In genomic region chr2:13714466-13714865, GRCh38 we compare ENCODE assay signal across 37 cellular contexts.
"Had no signal": no experiment of that assay in that cellular context is flagged by ENCODE, and none has a peak within 500 bp of the region (broad histone marks: within the 10 kb centered on the region; RNA-seq: fewer than 3 reads in every experiment).

No MANE protein-coding gene starts in this region.

- H3K4me2 ChIP-seq: PC-9 had no signal

- H3K9me3 ChIP-seq: body of pancreas had no signal

- H2AFZ ChIP-seq: PC-9 had no signal

- H3K4me1 Mint-ChIP-seq: activated B cell treated with CpG ODN at 0.5 μM for 24 hours; activated naive CD8-positive, alpha-beta T cell treated with anti-CD3 and anti-CD28 coated beads for 36 hours; activated T-helper 17 cell treated with anti-CD3 and anti-CD28 coated beads, Interleukin-2, amount 50 U/mL, for 72 hours had no signal

- H3K27me3 Mint-ChIP-seq: activated B cell treated with CpG ODN at 0.5 μM for 24 hours; activated CD4-positive, alpha-beta memory T cell treated with anti-CD3 and anti-CD28 coated beads for 36 hours; activated naive CD8-positive, alpha-beta T cell treated with anti-CD3 and anti-CD28 coated beads for 36 hours; activated T-helper 17 cell treated with anti-CD3 and anti-CD28 coated beads, Interleukin-2, amount 50 U/mL, for 72 hours had no signal

- H3K27me3 ChIP-seq: body of pancreas had no signal

- H3K4me3 Mint-ChIP-seq: activated B cell treated with CpG ODN at 0.5 μM for 24 hours; activated CD4-positive, alpha-beta memory T cell treated with anti-CD3 and anti-CD28 coated beads for 36 hours; activated naive CD8-positive, alpha-beta T cell treated with anti-CD3 and anti-CD28 coated beads for 36 hours; activated T-cell treated with anti-CD3 and anti-CD28 coated beads, Interleukin-2, amount 50 U/mL, for 72 hours; activated T-helper 17 cell treated with anti-CD3 and anti-CD28 coated beads, Interleukin-2, amount 50 U/mL, for 72 hours had no signal

- FAIRE-seq: colon, RCC 7860 had no signal

- DNase-seq: activated B cell treated with CpG ODN at 0.5 μM for 24 hours; activated CD4-positive, alpha-beta memory T cell treated with anti-CD3 and anti-CD28 coated beads for 36 hours; activated CD4-positive, alpha-beta T cell treated with anti-CD3 and anti-CD28 coated beads for 4 hours; activated CD4-positive, alpha-beta T cell treated with anti-CD3 and anti-CD28 coated beads, Interleukin-2, amount 50 U/mL, for 1 hour; activated CD4-positive, CD25-positive, alpha-beta regulatory T cell treated with anti-CD3 and anti-CD28 coated beads, Interleukin-2, amount 50 U/mL, for 72 hours; activated CD8-positive, alpha-beta memory T cell treated with anti-CD3 and anti-CD28 coated beads, Interleukin-2, amount 50 U/mL, for 48 hours; activated effector memory CD4-positive, alpha-beta T cell treated with anti-CD3 and anti-CD28 coated beads, Interleukin-2, amount 50 U/mL, for 16 hours; activated naive CD4-positive, alpha-beta T cell; activated naive CD4-positive, alpha-beta T cell treated with anti-CD3 and anti-CD28 coated beads, Interleukin-2, amount 50 U/mL, for 16 hours; activated naive CD8-positive, alpha-beta T cell treated with anti-CD3 and anti-CD28 coated beads for 36 hours; activated T-cell treated with anti-CD3 and anti-CD28 coated beads, Interleukin-2, amount 50 U/mL, for 1 hour; activated T-cell treated with anti-CD3 and anti-CD28 coated beads, Interleukin-2, amount 50 U/mL, for 72 hours; amniotic stem cell; aorta; body of pancreas; central memory CD4-positive, alpha-beta T cell; NCI-H1092 treated with DMSO at 0.1 percent for 48 hours; NCI-H1417; NCI-H146; NCI-H187; NCI-H2081 treated with DMSO at 0.1 percent for 48 hours; NCI-H2171; NCI-H510A; NCI-H526; NCI-H748 treated with DMSO at 0.1 percent for 48 hours; NK-92 treated with Interleukin-12 subunit alpha and Interleukin-12 subunit beta, amount 100 ng/mL, for 24 hours; PC-9; Right ventricle myocardium superior; SW 1271; T-helper 1 cell; T-helper 2 cell; T-helper 9 cell had no signal

- H3K27ac Mint-ChIP-seq: activated B cell treated with CpG ODN at 0.5 μM for 24 hours; activated CD4-positive, alpha-beta memory T cell treated with anti-CD3 and anti-CD28 coated beads for 36 hours; activated naive CD8-positive, alpha-beta T cell treated with anti-CD3 and anti-CD28 coated beads for 36 hours; activated T-cell treated with anti-CD3 and anti-CD28 coated beads, Interleukin-2, amount 50 U/mL, for 72 hours; activated T-helper 17 cell treated with anti-CD3 and anti-CD28 coated beads, Interleukin-2, amount 50 U/mL, for 72 hours had no signal

- H3K36me3 Mint-ChIP-seq: activated CD4-positive, alpha-beta memory T cell treated with anti-CD3 and anti-CD28 coated beads for 36 hours; activated naive CD8-positive, alpha-beta T cell treated with anti-CD3 and anti-CD28 coated beads for 36 hours had no signal

- H3K27ac ChIP-seq: body of pancreas, PC-9, RWPE1, VCaP had no signal

- H3K4me3 ChIP-seq: body of pancreas, PC-9 had no signal

- ATAC-seq: activated T-cell treated with anti-CD3 and anti-CD28 coated beads, Interleukin-2, amount 50 U/mL, for 72 hours; activated T-helper 17 cell treated with anti-CD3 and anti-CD28 coated beads, Interleukin-2, amount 50 U/mL, for 72 hours; body of pancreas had no signal

- H3K9me3 Mint-ChIP-seq: activated B cell treated with CpG ODN at 0.5 μM for 24 hours; activated T-helper 17 cell treated with anti-CD3 and anti-CD28 coated beads, Interleukin-2, amount 50 U/mL, for 72 hours had no signal
